In genomic region chr19:35628565-35629331, GRCh38 we compare ENCODE assay signal across 1 cellular context.
TF ChIP-seq lines count a peak whose summit lies in the region.

Gene RBM42 (plus strand): TSS chr19:35629036. CDS start chr19:35629154, 118 bp downstream.

TF ChIP-seq in K562, 482 proteins besides CTCF, POLR2A, EP300 and RAD21 (continued from another document and continues in another):
- peak in 1 of 2 experiments; percentile 99; a peak in 2 of 4 replicates for TF ChIP-seq CSDE1 (IDR thresholded peaks at IDR 0.05)
- TF ChIP-seq, protein P1, sequence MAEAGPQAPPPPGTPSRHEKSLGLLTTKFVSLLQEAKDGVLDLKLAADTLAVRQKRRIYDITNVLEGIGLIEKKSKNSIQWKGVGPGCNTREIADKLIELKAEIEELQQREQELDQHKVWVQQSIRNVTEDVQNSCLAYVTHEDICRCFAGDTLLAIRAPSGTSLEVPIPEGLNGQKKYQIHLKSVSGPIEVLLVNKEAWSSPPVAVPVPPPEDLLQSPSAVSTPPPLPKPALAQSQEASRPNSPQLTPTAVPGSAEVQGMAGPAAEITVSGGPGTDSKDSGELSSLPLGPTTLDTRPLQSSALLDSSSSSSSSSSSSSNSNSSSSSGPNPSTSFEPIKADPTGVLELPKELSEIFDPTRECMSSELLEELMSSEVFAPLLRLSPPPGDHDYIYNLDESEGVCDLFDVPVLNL (CRISPR knock-in tag; IDR thresholded peaks at IDR 0.05; ENCODE audit: low read depth), result no peak
- TF ChIP-seq ZNF175 (CRISPR knock-in tag; IDR thresholded peaks at IDR 0.05; ENCODE audit: low read depth), result no peak
- peak; percentile 66; the same call in 1 of the 2 replicates for TF ChIP-seq CREB3L1 (IDR thresholded peaks at IDR 0.05; ENCODE audit: borderline replicate concordance, low read depth)
- no peak for TF ChIP-seq EWSR1 (IDR thresholded peaks at IDR 0.05; ENCODE audit: borderline replicate concordance, low read depth, partially characterized antibody)
- peak; percentile 77; the same call in 1 of the 2 replicates for TF ChIP-seq OTX1 (CRISPR knock-in tag; IDR thresholded peaks at IDR 0.05)
- no peak for TF ChIP-seq MEF2D (tag; conservative IDR thresholded peaks at IDR 0.05; ENCODE audit: low read depth)
- TF ChIP-seq MYBL2 (IDR thresholded peaks at IDR 0.05; ENCODE audit: low read depth), result peak; percentile 77
- TF ChIP-seq MYBL2 (CRISPR knock-in tag; IDR thresholded peaks at IDR 0.05; ENCODE audit: borderline replicate concordance), result no peak
- TF ChIP-seq ZNF197 (CRISPR knock-in tag; IDR thresholded peaks at IDR 0.05; ENCODE audit: low read depth), result no peak
- TF ChIP-seq SMARCA4 (IDR thresholded peaks at IDR 0.05), result no peak
- no peak for TF ChIP-seq PRMT5 (CRISPR knock-in tag; IDR thresholded peaks at IDR 0.05)
- no peak for TF ChIP-seq KAT2B (IDR thresholded peaks at IDR 0.05; ENCODE audit: low read depth, low read length)
- TF ChIP-seq NFIC (IDR thresholded peaks at IDR 0.05), result peak; percentile 52; the same call in 1 of the 2 replicates
- no peak for TF ChIP-seq ZFP1 (CRISPR knock-in tag; IDR thresholded peaks at IDR 0.05)
- TF ChIP-seq PHF20 (IDR thresholded peaks at IDR 0.05; ENCODE audit: partially characterized antibody), result peak; percentile 100
- 0 out of 2 replicates have a peak, but pooled peaks have one; percentile 54 for TF ChIP-seq RUNX1 (IDR thresholded peaks at IDR 0.05; ENCODE audit: low read depth)
- peak; percentile 59; the same call in 1 of the 2 replicates for TF ChIP-seq BACH1 (tag; IDR thresholded peaks at IDR 0.05)
- TF ChIP-seq, protein P2, sequence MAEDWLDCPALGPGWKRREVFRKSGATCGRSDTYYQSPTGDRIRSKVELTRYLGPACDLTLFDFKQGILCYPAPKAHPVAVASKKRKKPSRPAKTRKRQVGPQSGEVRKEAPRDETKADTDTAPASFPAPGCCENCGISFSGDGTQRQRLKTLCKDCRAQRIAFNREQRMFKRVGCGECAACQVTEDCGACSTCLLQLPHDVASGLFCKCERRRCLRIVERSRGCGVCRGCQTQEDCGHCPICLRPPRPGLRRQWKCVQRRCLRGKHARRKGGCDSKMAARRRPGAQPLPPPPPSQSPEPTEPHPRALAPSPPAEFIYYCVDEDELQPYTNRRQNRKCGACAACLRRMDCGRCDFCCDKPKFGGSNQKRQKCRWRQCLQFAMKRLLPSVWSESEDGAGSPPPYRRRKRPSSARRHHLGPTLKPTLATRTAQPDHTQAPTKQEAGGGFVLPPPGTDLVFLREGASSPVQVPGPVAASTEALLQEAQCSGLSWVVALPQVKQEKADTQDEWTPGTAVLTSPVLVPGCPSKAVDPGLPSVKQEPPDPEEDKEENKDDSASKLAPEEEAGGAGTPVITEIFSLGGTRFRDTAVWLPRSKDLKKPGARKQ (CRISPR knock-in tag; IDR thresholded peaks at IDR 0.05), result no peak
- no peak for TF ChIP-seq ZNF444 (CRISPR knock-in tag; IDR thresholded peaks at IDR 0.05)
- TF ChIP-seq ZBTB33 (CRISPR knock-in tag; IDR thresholded peaks at IDR 0.05), result peak; percentile 26; the same call in 1 of the 2 replicates
- TF ChIP-seq HEY1 (CRISPR knock-in tag; IDR thresholded peaks at IDR 0.05; ENCODE audit: borderline replicate concordance), result no peak
- TF ChIP-seq RBBP5 (IDR thresholded peaks at IDR 0.05; ENCODE audit: borderline replicate concordance, insufficient read depth, low read length, poor library complexity, severe bottlenecking), result peak; percentile 82
- no peak for TF ChIP-seq ZNF57 (CRISPR knock-in tag; IDR thresholded peaks at IDR 0.05)
- no peak for TF ChIP-seq HSF4 (CRISPR knock-in tag; IDR thresholded peaks at IDR 0.05; ENCODE audit: borderline replicate concordance)
- TF ChIP-seq ZNF263 (CRISPR knock-in tag; IDR thresholded peaks at IDR 0.05; ENCODE audit: borderline replicate concordance), result peak; percentile 98
- TF ChIP-seq, protein P3, sequence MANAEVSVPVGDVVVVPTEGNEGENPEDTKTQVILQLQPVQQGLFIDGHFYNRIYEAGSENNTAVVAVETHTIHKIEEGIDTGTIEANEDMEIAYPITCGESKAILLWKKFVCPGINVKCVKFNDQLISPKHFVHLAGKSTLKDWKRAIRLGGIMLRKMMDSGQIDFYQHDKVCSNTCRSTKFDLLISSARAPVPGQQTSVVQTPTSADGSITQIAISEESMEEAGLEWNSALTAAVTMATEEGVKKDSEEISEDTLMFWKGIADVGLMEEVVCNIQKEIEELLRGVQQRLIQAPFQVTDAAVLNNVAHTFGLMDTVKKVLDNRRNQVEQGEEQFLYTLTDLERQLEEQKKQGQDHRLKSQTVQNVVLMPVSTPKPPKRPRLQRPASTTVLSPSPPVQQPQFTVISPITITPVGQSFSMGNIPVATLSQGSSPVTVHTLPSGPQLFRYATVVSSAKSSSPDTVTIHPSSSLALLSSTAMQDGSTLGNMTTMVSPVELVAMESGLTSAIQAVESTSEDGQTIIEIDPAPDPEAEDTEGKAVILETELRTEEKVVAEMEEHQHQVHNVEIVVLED (CRISPR knock-in tag; IDR thresholded peaks at IDR 0.05), result peak; percentile 67
- TF ChIP-seq EHMT2 (IDR thresholded peaks at IDR 0.05), result no peak
- TF ChIP-seq IFI16 (CRISPR knock-in tag; IDR thresholded peaks at IDR 0.05), result no peak
- TF ChIP-seq NR2C1 (IDR thresholded peaks at IDR 0.05), result peak; percentile 56
- peak; percentile 30; the same call in 1 of the 2 replicates for TF ChIP-seq NR2C1 (tag; IDR thresholded peaks at IDR 0.05)
- TF ChIP-seq, protein P4, sequence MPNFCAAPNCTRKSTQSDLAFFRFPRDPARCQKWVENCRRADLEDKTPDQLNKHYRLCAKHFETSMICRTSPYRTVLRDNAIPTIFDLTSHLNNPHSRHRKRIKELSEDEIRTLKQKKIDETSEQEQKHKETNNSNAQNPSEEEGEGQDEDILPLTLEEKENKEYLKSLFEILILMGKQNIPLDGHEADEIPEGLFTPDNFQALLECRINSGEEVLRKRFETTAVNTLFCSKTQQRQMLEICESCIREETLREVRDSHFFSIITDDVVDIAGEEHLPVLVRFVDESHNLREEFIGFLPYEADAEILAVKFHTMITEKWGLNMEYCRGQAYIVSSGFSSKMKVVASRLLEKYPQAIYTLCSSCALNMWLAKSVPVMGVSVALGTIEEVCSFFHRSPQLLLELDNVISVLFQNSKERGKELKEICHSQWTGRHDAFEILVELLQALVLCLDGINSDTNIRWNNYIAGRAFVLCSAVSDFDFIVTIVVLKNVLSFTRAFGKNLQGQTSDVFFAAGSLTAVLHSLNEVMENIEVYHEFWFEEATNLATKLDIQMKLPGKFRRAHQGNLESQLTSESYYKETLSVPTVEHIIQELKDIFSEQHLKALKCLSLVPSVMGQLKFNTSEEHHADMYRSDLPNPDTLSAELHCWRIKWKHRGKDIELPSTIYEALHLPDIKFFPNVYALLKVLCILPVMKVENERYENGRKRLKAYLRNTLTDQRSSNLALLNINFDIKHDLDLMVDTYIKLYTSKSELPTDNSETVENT (CRISPR knock-in tag; IDR thresholded peaks at IDR 0.05), result peak; percentile 52; the same call in 1 of the 2 replicates
- no peak for TF ChIP-seq ZNF445 (CRISPR knock-in tag; IDR thresholded peaks at IDR 0.05; ENCODE audit: low read depth)
- TF ChIP-seq HMGXB4 (CRISPR knock-in tag; IDR thresholded peaks at IDR 0.05), result no peak
- TF ChIP-seq POLR2H (tag; IDR thresholded peaks at IDR 0.05; ENCODE audit: low read depth), result peak; percentile 86
- no peak for TF ChIP-seq DMBX1 (CRISPR knock-in tag; IDR thresholded peaks at IDR 0.05; ENCODE audit: borderline replicate concordance)
- TF ChIP-seq ZBTB5 (IDR thresholded peaks at IDR 0.05), result no peak
- no peak for TF ChIP-seq ZNF584 (CRISPR knock-in tag; IDR thresholded peaks at IDR 0.05; ENCODE audit: low read depth)
- 0 out of 2 replicates have a peak, but pooled peaks have one; percentile 37 for TF ChIP-seq CEBPG (CRISPR knock-in tag; IDR thresholded peaks at IDR 0.05)
- TF ChIP-seq CEBPG (tag; conservative IDR thresholded peaks at IDR 0.05 in 1 of 2, IDR thresholded peaks at IDR 0.05 in 1 of 2), result no peak
- peak; percentile 100 for TF ChIP-seq NBN (IDR thresholded peaks at IDR 0.05; ENCODE audit: low read depth)
- no peak for TF ChIP-seq ZNF217 (CRISPR knock-in tag; IDR thresholded peaks at IDR 0.05)
- TF ChIP-seq, protein P5, sequence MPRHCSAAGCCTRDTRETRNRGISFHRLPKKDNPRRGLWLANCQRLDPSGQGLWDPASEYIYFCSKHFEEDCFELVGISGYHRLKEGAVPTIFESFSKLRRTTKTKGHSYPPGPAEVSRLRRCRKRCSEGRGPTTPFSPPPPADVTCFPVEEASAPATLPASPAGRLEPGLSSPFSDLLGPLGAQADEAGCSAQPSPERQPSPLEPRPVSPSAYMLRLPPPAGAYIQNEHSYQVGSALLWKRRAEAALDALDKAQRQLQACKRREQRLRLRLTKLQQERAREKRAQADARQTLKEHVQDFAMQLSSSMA (CRISPR knock-in tag; IDR thresholded peaks at IDR 0.05), result no peak
- no peak for TF ChIP-seq POLR3G (IDR thresholded peaks at IDR 0.05; ENCODE audit: extremely low read depth, insufficient read length, insufficient replicate concordance)
- TF ChIP-seq SMC3 (conservative IDR thresholded peaks at IDR 0.05; ENCODE audit: insufficient read depth, low read depth, low read length), result no peak
- no peak for TF ChIP-seq EZH2 (IDR thresholded peaks at IDR 0.05; ENCODE audit: borderline replicate concordance, low read depth, low read length)
- TF ChIP-seq ZNF174 (CRISPR knock-in tag; IDR thresholded peaks at IDR 0.05), result no peak
- no peak for TF ChIP-seq ZNF12 (CRISPR knock-in tag; IDR thresholded peaks at IDR 0.05)
- TF ChIP-seq SUPT5H (IDR thresholded peaks at IDR 0.05), result peak; percentile 81
- TF ChIP-seq PYGO2 (tag; IDR thresholded peaks at IDR 0.05), result no peak
- TF ChIP-seq TOE1 (IDR thresholded peaks at IDR 0.05; ENCODE audit: borderline replicate concordance), result peak; percentile 67; the same call in 1 of the 2 replicates
- no peak for TF ChIP-seq TOE1 (CRISPR knock-in tag; IDR thresholded peaks at IDR 0.05; ENCODE audit: borderline replicate concordance, low read depth)
- TF ChIP-seq, protein P6, sequence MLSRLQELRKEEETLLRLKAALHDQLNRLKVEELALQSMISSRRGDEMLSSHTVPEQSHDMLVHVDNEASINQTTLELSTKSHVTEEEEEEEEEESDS (CRISPR knock-in tag; IDR thresholded peaks at IDR 0.05), result no peak
- no peak; a peak in 2 of 4 replicates for TF ChIP-seq ETV6 (IDR thresholded peaks at IDR 0.05; ENCODE audit: borderline replicate concordance in 1 of 2, low read depth in 2 of 2, low read length in 1 of 2)
- TF ChIP-seq ETV6 (CRISPR knock-in tag; IDR thresholded peaks at IDR 0.05; ENCODE audit: borderline replicate concordance), result no peak
- TF ChIP-seq LCOR (CRISPR knock-in tag; IDR thresholded peaks at IDR 0.05), result peak; percentile 53
- no peak for TF ChIP-seq SMARCE1 (IDR thresholded peaks at IDR 0.05)
- TF ChIP-seq ZNF282 (CRISPR knock-in tag; IDR thresholded peaks at IDR 0.05), result no peak
- no peak for TF ChIP-seq NONO (IDR thresholded peaks at IDR 0.05; ENCODE audit: low read depth in 2 of 2, low read length in 1 of 2)
